8 cellular contexts compared by ENCODE assay signal in genomic region chr2:161238559-161239415, GRCh38.
DNase-seq lines count a peak whose midpoint lies in the region; ATAC-seq and TF ChIP-seq lines count a peak whose summit lies in the region.

No MANE protein-coding gene starts in this region.

- peak; percentile 26 for ATAC-seq in GM21737 (IDR thresholded peaks at IDR 0.05; ENCODE audit: unreplicated experiment)
- peak; percentile 76 for ATAC-seq in left lung
- ATAC-seq in GM18861 (IDR thresholded peaks at IDR 0.05; ENCODE audit: unreplicated experiment), result no peak

- DNase-seq in Daoy (ENCODE audit: low read depth) (peak; percentile 71), NCI-H128 (lab: John Stamatoyannopoulos, UW; ENCODE audit: unreplicated experiment) (peak; percentile 15), dermis microvascular lymphatic vessel endothelial cell (ENCODE audit: low read depth in 2 of 2) (peak; percentile 25 to 74), left lung (peak; percentile 68 to 89)
- DNase-seq in activated CD4-positive, alpha-beta T cell treated with anti-CD3 and anti-CD28 coated beads, Interleukin-2, amount 50 U/mL, for 48 hours, result peak; percentile 57 to 68
- peak in 3 of 4 experiments; percentile 44 to 51 (median 46) for DNase-seq in stimulated activated CD4-positive, alpha-beta T cell treated with anti-CD3 and anti-CD28 coated beads, Interleukin-1b, Interleukin-23, amount 100 ng/mL, for 24 hours (ENCODE audit: low read depth in 4 of 4, low spot score in 1 of 4)

- intact Hi-C loops in left lung (cut with DNase I), result no loop called here

- TF ChIP-seq CTCF in left lung (IDR thresholded peaks at IDR 0.05), result no peak

- H3K36me3 ChIP-seq in left lung, result peaks cover 0 to 23% of the 10 kb centered on the region in 2 donors

- H3K27ac ChIP-seq in left lung, result no peak overlapping the region

- H3K4me1 ChIP-seq in left lung, result peaks cover 0 to 27% of the 10 kb centered on the region in 2 donors

- no peaks in the 10 kb centered on the region for H3K9me3 ChIP-seq in left lung

- H3K4me3 ChIP-seq in left lung, result peak overlapping the region; percentile 48 to 64

- H3K27me3 ChIP-seq in left lung, result peaks cover 0 to 27% of the 10 kb centered on the region in 2 donors

Comparison
In these comparisons a context has a peak if more than half of its experiments do, and no peak if none do; other contexts are left out.
1. DNase-seq: peak in every context shown above with its lines; median percentile 78 in left lung; 71 in Daoy; 62 in activated CD4-positive, alpha-beta T cell treated with anti-CD3 and anti-CD28 coated beads, Interleukin-2, amount 50 U/mL, for 48 hours; 50 in dermis microvascular lymphatic vessel endothelial cell; 46 in stimulated activated CD4-positive, alpha-beta T cell treated with anti-CD3 and anti-CD28 coated beads, Interleukin-1b, Interleukin-23, amount 100 ng/mL, for 24 hours; 15 in NCI-H128.